Comparison of ENCODE assay signal across 14 cellular contexts in the genomic region with DNA sequence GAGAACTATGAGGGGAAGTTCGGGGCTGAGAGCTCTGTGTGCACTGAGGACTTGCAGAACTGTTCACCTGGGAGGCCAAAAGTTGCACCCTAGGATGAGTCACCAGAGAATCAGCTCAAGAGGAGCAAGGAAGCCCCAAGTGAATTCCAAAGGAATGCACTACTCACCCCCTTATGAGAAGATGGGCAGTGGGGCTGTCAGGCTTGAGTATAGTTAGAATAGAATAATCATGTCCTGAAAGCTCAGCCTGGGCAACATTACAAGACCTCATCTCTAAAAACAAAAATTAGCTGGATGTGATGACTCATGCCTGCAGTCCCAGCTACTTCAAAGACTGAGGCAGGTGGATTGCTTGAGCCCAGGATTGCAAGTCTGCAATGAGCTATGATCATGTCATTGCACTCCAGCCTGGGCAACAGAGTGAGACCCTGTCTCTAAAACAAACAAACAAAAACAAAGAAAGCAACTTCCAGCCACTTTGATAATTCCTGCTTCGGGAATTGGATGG. TPM values are rescaled to one million over a fixed set of nuclear protein-coding genes. Genes with fewer than 3 reads are reported as not detected.
DNase-seq lines count a peak whose midpoint lies in the region; ATAC-seq and TF ChIP-seq lines count a peak whose summit lies in the region.
"Had no signal": no experiment of that assay in that cellular context is flagged by ENCODE, and none has a peak within 500 bp of the region (broad histone marks: within the 10 kb centered on the region; RNA-seq: fewer than 3 reads in every experiment).

No MANE protein-coding gene starts in this region.

- H4K20me1 ChIP-seq in DND-41 (ENCODE audit: insufficient read depth, low read length) = no peaks in the 10 kb centered on the region

- H3K4me1 ChIP-seq in DND-41 (ENCODE audit: insufficient read depth, low read length) = no peaks in the 10 kb centered on the region

- H3K4me3 Mint-ChIP-seq in dendritic cell treated with granulocyte-macrophage colony-stimulating factor and Interleukin-4, amounts not matched to agents 40 ng/mL and 50 ng/mL, for 4 days = no peak overlapping the region
- H3K4me3 Mint-ChIP-seq in natural killer cell = no peak overlapping the region
- H3K4me3 Mint-ChIP-seq in activated CD8-positive, alpha-beta memory T cell treated with anti-CD3 and anti-CD28 coated beads, Interleukin-2, amount 10 ng/mL, durations not matched to agents 7 days and 5 days = no peak overlapping the region

- H3K4me2 ChIP-seq in DND-41 (ENCODE audit: insufficient read depth, low read length) = no peak overlapping the region

- peaks cover 46% of the 10 kb centered on the region for H3K4me1 Mint-ChIP-seq in dendritic cell treated with granulocyte-macrophage colony-stimulating factor and Interleukin-4, amounts not matched to agents 40 ng/mL and 50 ng/mL, for 4 days (ENCODE audit: low read depth)
- H3K4me1 Mint-ChIP-seq in natural killer cell = peaks cover 34 to 35% of the 10 kb centered on the region in 2 donors
- peaks cover 30% of the 10 kb centered on the region for H3K4me1 Mint-ChIP-seq in activated CD8-positive, alpha-beta memory T cell treated with anti-CD3 and anti-CD28 coated beads, Interleukin-2, amount 10 ng/mL, durations not matched to agents 7 days and 5 days

- no peaks in the 10 kb centered on the region for H3K27me3 Mint-ChIP-seq in dendritic cell treated with granulocyte-macrophage colony-stimulating factor and Interleukin-4, amounts not matched to agents 40 ng/mL and 50 ng/mL, for 4 days
- no peaks in the 10 kb centered on the region for H3K27me3 Mint-ChIP-seq in natural killer cell (ENCODE audit: low read depth in 2 of 2)
- no peaks in the 10 kb centered on the region for H3K27me3 Mint-ChIP-seq in activated CD8-positive, alpha-beta memory T cell treated with anti-CD3 and anti-CD28 coated beads, Interleukin-2, amount 10 ng/mL, durations not matched to agents 7 days and 5 days

- H3K27me3 ChIP-seq in DND-41 (ENCODE audit: insufficient read depth, low read length, poor library complexity) = no peaks in the 10 kb centered on the region

- H3K27ac Mint-ChIP-seq in dendritic cell treated with granulocyte-macrophage colony-stimulating factor and Interleukin-4, amounts not matched to agents 40 ng/mL and 50 ng/mL, for 4 days = peak overlapping the region; percentile 13
- peak overlapping the region; percentile 9 to 79 for H3K27ac Mint-ChIP-seq in natural killer cell
- no peak overlapping the region for H3K27ac Mint-ChIP-seq in activated CD8-positive, alpha-beta memory T cell treated with anti-CD3 and anti-CD28 coated beads, Interleukin-2, amount 10 ng/mL, durations not matched to agents 7 days and 5 days

- DNase-seq in DND-41 = no peak
- peak; percentile 11 for DNase-seq in OCI-M1 (lab: John Stamatoyannopoulos, UW)
- no peak for DNase-seq in natural killer cell
- DNase-seq in T-helper 9 cell = no peak
- DNase-seq in activated CD8-positive, alpha-beta memory T cell treated with anti-CD3 and anti-CD28 coated beads, Interleukin-2, amount 10 ng/mL, durations not matched to agents 7 days and 5 days = no peak
- no peak for DNase-seq in NCI-H146 (lab: John Stamatoyannopoulos, UW)
- DNase-seq in NCI-H128 (lab: John Stamatoyannopoulos, UW; ENCODE audit: unreplicated experiment) = no peak
- DNase-seq: activated CD4-positive, alpha-beta T cell treated with anti-CD3 and anti-CD28 coated beads, Interleukin-2, amount 50 U/mL, for 4 hours; activated effector memory CD4-positive, alpha-beta T cell treated with Interleukin-2 at 50 U/mL for 16 hours; effector CD4-positive, alpha-beta T cell; KBM-7; NCI-H2029 treated with DMSO at 0.1 percent for 48 hours; NCI-H748 treated with DMSO at 0.1 percent for 48 hours had no signal

- peaks cover 37% of the 10 kb centered on the region for H3K36me3 Mint-ChIP-seq in dendritic cell treated with granulocyte-macrophage colony-stimulating factor and Interleukin-4, amounts not matched to agents 40 ng/mL and 50 ng/mL, for 4 days (ENCODE audit: low read depth)
- H3K36me3 Mint-ChIP-seq in natural killer cell = peaks cover 12% of the 10 kb centered on the region
- peaks cover 28% of the 10 kb centered on the region for H3K36me3 Mint-ChIP-seq in activated CD8-positive, alpha-beta memory T cell treated with anti-CD3 and anti-CD28 coated beads, Interleukin-2, amount 10 ng/mL, durations not matched to agents 7 days and 5 days

- no peak overlapping the region for H2AFZ ChIP-seq in DND-41 (ENCODE audit: low read depth, low read length)

- H3K27ac ChIP-seq in DND-41 (ENCODE audit: low read length) = no peak overlapping the region

- TF ChIP-seq CTCF in DND-41 (IDR thresholded peaks at IDR 0.05; ENCODE audit: borderline replicate concordance, extremely low read depth, low read length, poor library complexity, severe bottlenecking) = no peak
- TF ChIP-seq CTCF in natural killer cell (IDR thresholded peaks at IDR 0.05) = no peak

- no peaks in the 10 kb centered on the region for H3K79me2 ChIP-seq in DND-41 (ENCODE audit: insufficient read depth, low read length)

- intact Hi-C loops in dendritic cell treated with granulocyte-macrophage colony-stimulating factor and Interleukin-4, amounts not matched to agents 40 ng/mL and 50 ng/mL, for 4 days (cut with micrococcal nuclease) = no loop called here
- intact Hi-C loops in natural killer cell (cut with micrococcal nuclease) = no loop called here

- H3K36me3 ChIP-seq in DND-41 (ENCODE audit: insufficient read depth, low read length) = no peaks in the 10 kb centered on the region

- H3K9me3 ChIP-seq in DND-41 (ENCODE audit: insufficient read depth, low read length, severe bottlenecking) = no peaks in the 10 kb centered on the region

- no peaks in the 10 kb centered on the region for H3K9me3 Mint-ChIP-seq in dendritic cell treated with granulocyte-macrophage colony-stimulating factor and Interleukin-4, amounts not matched to agents 40 ng/mL and 50 ng/mL, for 4 days
- no peaks in the 10 kb centered on the region for H3K9me3 Mint-ChIP-seq in natural killer cell
- H3K9me3 Mint-ChIP-seq in activated CD8-positive, alpha-beta memory T cell treated with anti-CD3 and anti-CD28 coated beads, Interleukin-2, amount 10 ng/mL, durations not matched to agents 7 days and 5 days (ENCODE audit: low read depth) = no peaks in the 10 kb centered on the region

- peak; percentile 44; the same call in 1 of the 3 replicates for ATAC-seq in DND-41 (ENCODE audit: insufficient read depth, low read depth)
- no peak for ATAC-seq in natural killer cell
- no peak for ATAC-seq in activated CD8-positive, alpha-beta memory T cell treated with anti-CD3 and anti-CD28 coated beads, Interleukin-2, amount 10 ng/mL, durations not matched to agents 7 days and 5 days

- no peak overlapping the region for H3K4me3 ChIP-seq in DND-41 (ENCODE audit: low read depth in 1 of 2, low read length in 2 of 2)

- CTCF ChIA-PET in activated CD8-positive, alpha-beta memory T cell treated with anti-CD3 and anti-CD28 coated beads, Interleukin-2, amount 10 ng/mL, durations not matched to agents 7 days and 5 days (lab: Charles Lee) = interaction anchor here (1.2 to 3.9 kb wide), 7 partner anchors 8 to 127 kb away, joined by 3 to 11 read pairs (median 3); a partner anchor contains a TSS

- H3K9ac ChIP-seq in DND-41 (ENCODE audit: low read depth, low read length) = no peak overlapping the region

RNA-seq across cellular contexts. Expression of a gene that starts 30.0 kb away (rescaled TPM):
- 100 to 1,000 TPM; 200 to 244 (median 236) TPM for total RNA-seq in natural killer cell
- total RNA-seq in activated CD8-positive, alpha-beta memory T cell treated with anti-CD3 and anti-CD28 coated beads, Interleukin-2, amount 10 ng/mL, durations not matched to agents 7 days and 5 days = 10 to 100 TPM; 54.5 to 56.8 TPM
